11 cellular contexts compared by ENCODE assay signal in the genomic region with DNA sequence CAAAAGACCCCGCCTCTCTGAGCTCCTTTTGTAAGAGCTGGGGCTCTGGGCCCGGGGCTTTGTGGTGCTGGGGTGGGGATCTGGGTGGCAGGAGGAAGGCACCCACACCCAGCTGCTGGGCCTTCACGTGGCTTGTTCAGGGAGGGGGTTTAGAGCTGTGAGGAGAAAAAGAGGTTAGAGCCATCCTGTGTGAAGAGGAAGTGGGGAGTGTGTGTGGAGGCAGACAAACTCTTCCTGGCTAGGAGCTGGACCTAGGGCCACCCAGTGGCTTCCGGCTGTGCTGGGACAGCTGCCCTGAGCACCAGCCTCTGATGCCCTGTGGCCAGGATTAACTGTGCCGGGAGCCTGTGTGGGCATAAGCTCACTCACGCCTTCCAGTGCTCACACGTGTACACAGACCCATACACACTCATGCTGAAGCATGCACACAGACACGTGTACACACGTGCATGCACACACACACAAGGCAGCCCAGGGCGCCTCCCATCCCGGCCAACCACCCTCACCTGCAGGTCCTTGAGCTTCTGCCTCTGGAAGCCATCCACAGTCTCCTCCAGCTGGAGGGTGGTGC. TPM values are rescaled to one million over a fixed set of nuclear protein-coding genes. Genes with fewer than 3 reads are reported as not detected.
DNase-seq lines count a peak whose midpoint lies in the region; ATAC-seq and TF ChIP-seq lines count a peak whose summit lies in the region.
"Had no signal": no experiment of that assay in that cellular context is flagged by ENCODE, and none has a peak within 500 bp of the region (broad histone marks: within the 10 kb centered on the region; RNA-seq: fewer than 3 reads in every experiment).

No MANE protein-coding gene starts in this region.

- no peak overlapping the region for H4K91ac ChIP-seq in trophoblast cell (ENCODE audit: low read depth, low read length)

- H3K36me3 ChIP-seq in trophoblast cell (ENCODE audit: control insufficient read depth in 1 of 2, insufficient read depth in 2 of 2, low read length in 2 of 2) (no peaks in the 10 kb centered on the region), PC-9 (ENCODE audit: low read depth) (no peaks in the 10 kb centered on the region)

- no peaks in the 10 kb centered on the region for H3K9me3 Mint-ChIP-seq in activated naive CD4-positive, alpha-beta T cell treated with anti-CD3 and anti-CD28 coated beads, Interleukin-2, amount 50 U/mL, for 72 hours

- POLR2A ChIA-PET in PC-9 (lab: Charles Lee; ENCODE audit: unreplicated experiment), result no interaction called here

- H2AK5ac ChIP-seq in trophoblast cell (ENCODE audit: low read length), result no peak overlapping the region

- H2AFZ ChIP-seq in trophoblast cell (ENCODE audit: insufficient read depth, low read length, poor library complexity) (no peak overlapping the region), PC-9 (no peak overlapping the region)

- H3K9me3 ChIP-seq in trophoblast cell (ENCODE audit: insufficient read depth, low read depth, low read length), result peaks cover 8% of the 10 kb centered on the region
- no peaks in the 10 kb centered on the region for H3K9me3 ChIP-seq in PC-9 (ENCODE audit: insufficient read depth, low read depth)

- H3K79me2 ChIP-seq in trophoblast cell (ENCODE audit: control insufficient read depth, insufficient read depth, low read length, poor library complexity) (no peaks in the 10 kb centered on the region), PC-9 (ENCODE audit: low read depth) (no peaks in the 10 kb centered on the region)

- H3K4me2 ChIP-seq in trophoblast cell (ENCODE audit: low read length) (no peak overlapping the region), PC-9 (no peak overlapping the region)

- intact Hi-C loops in PC-9 (cut with micrococcal nuclease; ENCODE audit: unreplicated experiment), result no loop called here

- no CpG with 5 or more reads among the region's 11 CpGs for WGBS in trophoblast cell (ENCODE audit: extremely low coverage, insufficient coverage, insufficient read length)

- H4K12ac ChIP-seq in trophoblast cell (ENCODE audit: low read depth, low read length), result no peak overlapping the region

- CTCF ChIA-PET in PC-9 (lab: Charles Lee), result interaction anchor here (0.6 to 0.7 kb wide), 2 partner anchors 36 to 39 kb away, joined by 3 to 5 read pairs; no protein-coding TSS in a partner anchor

- no peaks in the 10 kb centered on the region for H3K79me1 ChIP-seq in trophoblast cell (ENCODE audit: low read length)

- no TSS peak for BruUV-seq in PC-9 (replicated peaks; lab: Mats Ljungman, UMichigan)

- H3K27ac ChIP-seq in trophoblast cell (ENCODE audit: low read depth, low read length) (no peak overlapping the region), PC-9 (no peak overlapping the region)

- H3K18ac ChIP-seq in trophoblast cell (ENCODE audit: low read length), result no peak overlapping the region

- H3K27ac Mint-ChIP-seq in activated naive CD4-positive, alpha-beta T cell treated with anti-CD3 and anti-CD28 coated beads, Interleukin-2, amount 50 U/mL, for 72 hours, result peak overlapping the region; percentile 76 to 94

- peak overlapping the region; percentile 13 for H3K9ac ChIP-seq in trophoblast cell (ENCODE audit: low read length)

- H3K36me3 Mint-ChIP-seq in activated naive CD4-positive, alpha-beta T cell treated with anti-CD3 and anti-CD28 coated beads, Interleukin-2, amount 50 U/mL, for 72 hours, result no peaks in the 10 kb centered on the region

- no peak overlapping the region for H3K4ac ChIP-seq in trophoblast cell (ENCODE audit: low read depth, low read length)

- H2BK12ac ChIP-seq in trophoblast cell (ENCODE audit: low read length), result no peak overlapping the region

- no peak for TF ChIP-seq CTCF in PC-9 (conservative IDR thresholded peaks at IDR 0.05)

- ATAC-seq in GM18867 (IDR thresholded peaks at IDR 0.05; ENCODE audit: unreplicated experiment) (peak; percentile 63), GM18870 (IDR thresholded peaks at IDR 0.05; ENCODE audit: unreplicated experiment) (no peak), HG02798 (IDR thresholded peaks at IDR 0.05; ENCODE audit: poor library complexity, unreplicated experiment) (no peak)
- peak; percentile 47 to 76 for ATAC-seq in activated naive CD4-positive, alpha-beta T cell treated with anti-CD3 and anti-CD28 coated beads, Interleukin-2, amount 50 U/mL, for 72 hours

- H3K27me3 ChIP-seq in trophoblast cell (ENCODE audit: insufficient read depth, low read length), result no peaks in the 10 kb centered on the region
- H3K27me3 ChIP-seq in PC-9 (ENCODE audit: insufficient read depth, low read depth), result peaks cover 10% of the 10 kb centered on the region; the same call in 1 of the 2 replicates

- H3K4me1 ChIP-seq in trophoblast cell (ENCODE audit: control insufficient read depth in 1 of 2, insufficient read depth in 2 of 2, low read length in 2 of 2), result no peaks in the 10 kb centered on the region
- no peaks in the 10 kb centered on the region for H3K4me1 ChIP-seq in PC-9 (replicated peaks; ENCODE audit: insufficient read depth)

- no peaks in the 10 kb centered on the region for H3F3A ChIP-seq in PC-9 (ENCODE audit: insufficient read depth, low read depth)

- no peak overlapping the region for H3K14ac ChIP-seq in trophoblast cell (ENCODE audit: low read length)

- H4K20me1 ChIP-seq in PC-9 (ENCODE audit: insufficient read depth), result no peaks in the 10 kb centered on the region; the same call in 1 of the 2 replicates

- no peak overlapping the region for H3K23ac ChIP-seq in trophoblast cell (ENCODE audit: low read length)

- no peaks in the 10 kb centered on the region for H3K9me2 ChIP-seq in PC-9 (ENCODE audit: insufficient read depth)

- H2BK5ac ChIP-seq in trophoblast cell (ENCODE audit: low read depth, low read length, poor library complexity), result no peak overlapping the region

- H4K8ac ChIP-seq in trophoblast cell (ENCODE audit: low read depth, low read length), result no peak overlapping the region

- no peak overlapping the region for H2BK120ac ChIP-seq in trophoblast cell (ENCODE audit: insufficient read depth, low read length, poor library complexity)

- no peak overlapping the region for H3K4me3 ChIP-seq in Jurkat, Clone E6-1 (ENCODE audit: low read length)
- H3K4me3 ChIP-seq in trophoblast cell (ENCODE audit: low read depth, low read length) (no peak overlapping the region), PC-9 (no peak overlapping the region)

- DNase-seq in Jurkat, Clone E6-1 (ENCODE audit: low read depth, low spot score), result peak; percentile 39
- DNase-seq in activated naive CD4-positive, alpha-beta T cell treated with anti-CD3 and anti-CD28 coated beads, Interleukin-2, amount 50 U/mL, for 72 hours (ENCODE audit: low spot score in 2 of 2), result no peak
- DNase-seq in trophoblast cell, result no peak
- no peak for DNase-seq in PC-9
- no peak for DNase-seq in NCI-H2227 treated with DMSO at 0.1 percent for 48 hours (lab: John Stamatoyannopoulos, UW)
- DNase-seq: NCI-H1694 had no signal

RNA-seq across cellular contexts. Expression of a gene that starts 7.4 kb away (rescaled TPM):
- polyA plus RNA-seq in Jurkat, Clone E6-1 (2012; ENCODE audit: insufficient read depth, insufficient read length), result not detected
- total RNA-seq in activated naive CD4-positive, alpha-beta T cell treated with anti-CD3 and anti-CD28 coated beads, Interleukin-2, amount 50 U/mL, for 72 hours, result not detected
- polyA plus RNA-seq in trophoblast cell (2013), result 0.03 TPM in 1 of 2 replicates, not detected in the other
- total RNA-seq in PC-9 (2021), result not detected in 2 replicates
- total RNA-seq: fibroblast of villous mesenchyme, skeletal muscle tissue had no signal

Comparison
In these comparisons a context has a peak if more than half of its experiments do, and no peak if none do; other contexts are left out.
1. ATAC-seq: peak in GM18867 (single experiment) and activated naive CD4-positive, alpha-beta T cell treated with anti-CD3 and anti-CD28 coated beads, Interleukin-2, amount 50 U/mL, for 72 hours (2 of 2); none in GM18870 (single experiment) and HG02798 (single experiment).